Comparison of ENCODE assay signal across 30 cellular contexts in the genomic region with DNA sequence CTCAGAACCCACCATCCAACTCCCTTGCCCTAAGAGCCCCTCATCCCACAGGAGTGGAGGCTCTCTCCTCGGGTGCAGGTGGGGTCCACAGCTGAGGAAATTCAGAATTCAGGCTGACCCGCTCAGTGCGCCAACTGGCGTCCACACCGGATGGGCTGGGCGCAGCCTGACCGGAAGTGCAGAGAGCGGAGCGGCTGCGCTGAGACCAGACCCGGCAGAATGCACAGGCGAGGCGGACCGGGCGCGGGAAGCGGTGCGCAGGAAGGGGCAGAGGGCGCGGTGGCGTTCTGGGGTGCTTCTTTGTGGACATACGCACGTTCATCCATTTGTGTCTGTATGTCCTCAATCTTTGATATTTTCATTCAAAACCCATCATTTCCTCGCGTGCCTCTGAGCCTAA.
A peak's percentile ranks its signal among the peaks of the same experiment; 100 is the strongest.
DNase-seq lines count a peak whose midpoint lies in the region; ATAC-seq, FAIRE-seq and TF ChIP-seq lines count a peak whose summit lies in the region.
"Had no signal": no experiment of that assay in that cellular context is flagged by ENCODE, and none has a peak within 500 bp of the region (broad histone marks: within the 10 kb centered on the region; RNA-seq: fewer than 3 reads in every experiment).

No MANE protein-coding gene starts in this region.

- H3K4me1 Mint-ChIP-seq in astrocyte (ENCODE audit: low read depth, unreplicated experiment): no peaks in the 10 kb centered on the region
- H3K4me1 Mint-ChIP-seq in naive thymus-derived CD8-positive, alpha-beta T cell: peaks cover 0 to 6% (median 4%) of the 10 kb centered on the region in 4 donors
- H3K4me1 Mint-ChIP-seq: activated naive CD8-positive, alpha-beta T cell treated with anti-CD3 and anti-CD28 coated beads, Interleukin-2, amount 50 U/mL, for 24 hours; neural progenitor cell had no signal

- H3K27me3 ChIP-seq in MG63 (no peaks in the 10 kb centered on the region), astrocyte (ENCODE audit: insufficient read depth, low read length) (no peaks in the 10 kb centered on the region), right cardiac atrium (ENCODE audit: control insufficient read depth, insufficient read depth) (no peaks in the 10 kb centered on the region), testis (no peaks in the 10 kb centered on the region)
- H3K27me3 ChIP-seq: neural progenitor cell, SJCRH30, tibial nerve had no signal

- peak; percentile 3 for DNase-seq in MG63
- DNase-seq in astrocyte (ENCODE audit: low read depth): no peak
- peak; percentile 15 to 57 (median 53) for DNase-seq in right cardiac atrium
- DNase-seq in testis: peak; percentile 57
- DNase-seq in NCI-H524 treated with DMSO at 0.1 percent for 48 hours (lab: John Stamatoyannopoulos, UW): no peak
- DNase-seq in naive thymus-derived CD8-positive, alpha-beta T cell: no peak
- DNase-seq: activated CD4-positive, alpha-beta T cell treated with anti-CD3 and anti-CD28 coated beads, Interleukin-2, amount 50 U/mL, for 4 hours; activated CD8-positive, alpha-beta memory T cell treated with anti-CD3 and anti-CD28 coated beads, Interleukin-2, amount 50 U/mL, for 48 hours; activated effector memory CD4-positive, alpha-beta T cell treated with anti-CD3 and anti-CD28 coated beads, Interleukin-2, amount 50 U/mL, for 16 hours; activated naive CD8-positive, alpha-beta T cell treated with anti-CD3 and anti-CD28 coated beads, Interleukin-2, amount 50 U/mL, for 24 hours; CD4-positive, alpha-beta T cell; dermis blood vessel endothelial cell; DMS153; GM23248; Karpas-422; NCI-H187; NCI-H748 treated with DMSO at 0.1 percent for 48 hours; PC-9; SJCRH30; stimulated activated CD4-positive, alpha-beta T cell treated with anti-CD3 and anti-CD28 coated beads, Interleukin-4, amount 100 ng/mL, for 24 hours; stimulated activated naive CD8-positive, alpha-beta T cell treated with anti-CD3 and anti-CD28 coated beads, Interleukin-15, Interleukin-2, amounts not matched to agents 100 U/mL and 50 U/mL, for 24 hours had no signal

- no peak overlapping the region for H3K9ac ChIP-seq in astrocyte (ENCODE audit: low read length)
- H3K9ac ChIP-seq: GM23248, neural progenitor cell had no signal

- no peak for FAIRE-seq in astrocyte (lab: Jason Lieb, UNC)
- FAIRE-seq: GM12878, HTR-8/SVneo had no signal

- no peaks in the 10 kb centered on the region for H3K9me3 ChIP-seq in MG63
- H3K9me3 ChIP-seq in astrocyte (ENCODE audit: insufficient read depth, low read depth, low read length): no peaks in the 10 kb centered on the region
- no peaks in the 10 kb centered on the region for H3K9me3 ChIP-seq in right cardiac atrium (ENCODE audit: control insufficient read depth, low read length)
- no peaks in the 10 kb centered on the region for H3K9me3 ChIP-seq in testis
- H3K9me3 ChIP-seq: SJCRH30 had no signal

- H3K4me1 ChIP-seq in astrocyte (ENCODE audit: insufficient read depth, low read length) (no peaks in the 10 kb centered on the region), right cardiac atrium (ENCODE audit: control insufficient read depth, insufficient read depth, low read length) (no peaks in the 10 kb centered on the region), testis (no peaks in the 10 kb centered on the region)
- H3K4me1 ChIP-seq: neural progenitor cell, SJCRH30, tibial nerve had no signal

- peak overlapping the region; percentile 73 for H2AFZ ChIP-seq in astrocyte (ENCODE audit: low read depth, low read length)
- H2AFZ ChIP-seq: GM23248, neural progenitor cell, PC-9 had no signal

- POLR2A ChIA-PET in naive thymus-derived CD8-positive, alpha-beta T cell (lab: Charles Lee): no interaction called here

- H3K4me3 ChIP-seq in MG63 (no peak overlapping the region), astrocyte (ENCODE audit: insufficient read depth, low read depth, low read length) (peak overlapping the region; percentile 42), right cardiac atrium (ENCODE audit: low read length) (peak overlapping the region; percentile 31), testis (peak overlapping the region; percentile 43 to 60)
- H3K4me3 ChIP-seq: GM12878, GM23248, lung, neural progenitor cell, PC-9, SJCRH30 had no signal

- WGBS in right cardiac atrium: 37% methylated on average over 25 of the region's 25 CpGs
- WGBS in testis, 2 donors: 32 to 48% methylated on average over 25 of the region's 25 CpGs

- ATAC-seq in right cardiac atrium (peak; percentile 55 to 91), GM21423 (IDR thresholded peaks at IDR 0.05; ENCODE audit: unreplicated experiment) (no peak), GM21447 (IDR thresholded peaks at IDR 0.05; ENCODE audit: unreplicated experiment) (no peak)
- no peak for ATAC-seq in naive thymus-derived CD8-positive, alpha-beta T cell
- ATAC-seq: activated naive CD8-positive, alpha-beta T cell treated with anti-CD3 and anti-CD28 coated beads, Interleukin-2, amount 50 U/mL, for 24 hours; GM12878; stimulated activated naive CD8-positive, alpha-beta T cell treated with anti-CD3 and anti-CD28 coated beads, Interleukin-15, Interleukin-2, amounts not matched to agents 100 U/mL and 50 U/mL, for 24 hours had no signal

- no peak for TF ChIP-seq POLR2A in testis (IDR thresholded peaks at IDR 0.05)

- no peaks in the 10 kb centered on the region for H3K36me3 ChIP-seq in MG63
- no peaks in the 10 kb centered on the region for H3K36me3 ChIP-seq in astrocyte (ENCODE audit: insufficient read depth, low read length)
- H3K36me3 ChIP-seq in testis (ENCODE audit: low read depth, missing control alignments): no peaks in the 10 kb centered on the region
- H3K36me3 ChIP-seq: neural progenitor cell, SJCRH30, tibial nerve had no signal

- H3K27me3 Mint-ChIP-seq in astrocyte (ENCODE audit: low read depth, unreplicated experiment): no peaks in the 10 kb centered on the region
- H3K27me3 Mint-ChIP-seq in naive thymus-derived CD8-positive, alpha-beta T cell: peaks cover 1 to 13% (median 6%) of the 10 kb centered on the region in 5 donors
- H3K27me3 Mint-ChIP-seq: CD4-positive, alpha-beta T cell had no signal

- no peak overlapping the region for H3K27ac ChIP-seq in astrocyte (ENCODE audit: low read depth, low read length)
- H3K27ac ChIP-seq in right cardiac atrium (ENCODE audit: low read length): no peak overlapping the region
- H3K27ac ChIP-seq in testis: no peak overlapping the region
- H3K27ac ChIP-seq: epithelial cell of prostate, GM23248, neural progenitor cell, PC-9, SJCRH30, tibial nerve had no signal

- no peak overlapping the region for H3K27ac Mint-ChIP-seq in astrocyte (ENCODE audit: unreplicated experiment)
- H3K27ac Mint-ChIP-seq in naive thymus-derived CD8-positive, alpha-beta T cell: no peak overlapping the region
- H3K27ac Mint-ChIP-seq: activated naive CD8-positive, alpha-beta T cell treated with anti-CD3 and anti-CD28 coated beads, Interleukin-2, amount 50 U/mL, for 24 hours; CD4-positive, alpha-beta T cell; neural progenitor cell; T-helper 1 cell treated with Interleukin-12 subunit alpha and Interleukin-12 subunit beta and Interleukin-4 antibody, amounts not matched to agents 30 μg/mL and 1 μg/mL, for 36 hours had no signal

- peak overlapping the region; percentile 70 for H3K4me2 ChIP-seq in astrocyte (ENCODE audit: low read length)
- H3K4me2 ChIP-seq: neural progenitor cell, PC-9 had no signal

- no peaks in the 10 kb centered on the region for H3K79me2 ChIP-seq in astrocyte (ENCODE audit: insufficient read depth, low read length)

- H3K36me3 Mint-ChIP-seq in astrocyte (ENCODE audit: low read depth, unreplicated experiment): no peaks in the 10 kb centered on the region
- H3K36me3 Mint-ChIP-seq in naive thymus-derived CD8-positive, alpha-beta T cell: peaks cover 0 to 6% (median 0%) of the 10 kb centered on the region in 3 donors
- H3K36me3 Mint-ChIP-seq: neural progenitor cell had no signal

- TF ChIP-seq CTCF in astrocyte (IDR thresholded peaks at IDR 0.05; ENCODE audit: insufficient read depth, low read depth, low read length) (no peak), testis (IDR thresholded peaks at IDR 0.05) (no peak)

- no peak overlapping the region for H3K4me3 Mint-ChIP-seq in astrocyte (ENCODE audit: unreplicated experiment)
- no peak overlapping the region for H3K4me3 Mint-ChIP-seq in naive thymus-derived CD8-positive, alpha-beta T cell
- H3K4me3 Mint-ChIP-seq: activated naive CD8-positive, alpha-beta T cell treated with anti-CD3 and anti-CD28 coated beads, Interleukin-2, amount 50 U/mL, for 24 hours; CD4-positive, alpha-beta T cell; neural progenitor cell; T-helper 1 cell treated with Interleukin-12 subunit alpha and Interleukin-12 subunit beta and Interleukin-4 antibody, amounts not matched to agents 30 μg/mL and 1 μg/mL, for 36 hours had no signal

- H3K9me3 Mint-ChIP-seq in astrocyte (ENCODE audit: unreplicated experiment): no peaks in the 10 kb centered on the region
- peaks cover 6 to 24% (median 17%) of the 10 kb centered on the region in 9 donors for H3K9me3 Mint-ChIP-seq in naive thymus-derived CD8-positive, alpha-beta T cell

- H4K20me1 ChIP-seq in astrocyte (ENCODE audit: insufficient read depth, low read length): no peaks in the 10 kb centered on the region

- intact Hi-C loops in right cardiac atrium (cut with DNase I) (no loop called here), testis (cut with DNase I; ENCODE audit: low total_unique reads) (no loop called here)

Comparison
In these comparisons a context has a peak if more than half of its experiments do, and no peak if none do; other contexts are left out.
1. DNase-seq: peak in MG63 (single experiment), right cardiac atrium (3 of 3) and testis (single experiment); none in astrocyte (single experiment), NCI-H524 treated with DMSO at 0.1 percent for 48 hours (single experiment) and naive thymus-derived CD8-positive, alpha-beta T cell (0 of 10).
2. ATAC-seq: peak in right cardiac atrium (2 of 2); none in GM21423 (single experiment), naive thymus-derived CD8-positive, alpha-beta T cell (0 of 2) and GM21447 (single experiment).